ENCODE assay signal across 38 cellular contexts in genomic region chr5:180682560-180682959, GRCh38. TPM values are rescaled to one million over a fixed set of nuclear protein-coding genes. Genes with fewer than 3 reads are reported as not detected.
"Had no signal": no experiment of that assay in that cellular context is flagged by ENCODE, and none has a peak within 500 bp of the region (broad histone marks: within the 10 kb centered on the region; RNA-seq: fewer than 3 reads in every experiment).

No MANE protein-coding gene starts in this region.

- DNase-seq: activated CD4-positive, alpha-beta T cell treated with anti-CD3 and anti-CD28 coated beads for 1 hour; activated CD4-positive, alpha-beta T cell treated with anti-CD3 and anti-CD28 coated beads, Interleukin-2, amount 10 ng/mL, durations not matched to agents 24 days and 14 days; activated CD4-positive, alpha-beta T cell treated with anti-CD3 and anti-CD28 coated beads, Interleukin-2, amount 50 U/mL, for 4 hours; activated CD4-positive, CD25-positive, alpha-beta regulatory T cell; activated CD8-positive, alpha-beta T cell treated with anti-CD3 and anti-CD28 coated beads for 36 hours; activated effector memory CD4-positive, alpha-beta T cell treated with anti-CD3 and anti-CD28 coated beads, Interleukin-2, amount 50 U/mL, for 16 hours; activated naive CD4-positive, alpha-beta T cell; activated naive CD4-positive, alpha-beta T cell treated with anti-CD3 and anti-CD28 coated beads, Interleukin-2, amount 50 U/mL, for 16 hours; activated naive CD8-positive, alpha-beta T cell treated with anti-CD3 and anti-CD28 coated beads, Interleukin-2, amount 10 ng/mL, durations not matched to agents 7 days and 5 days; activated T-cell treated with anti-CD3 and anti-CD28 coated beads, Interleukin-2, amount 50 U/mL, for 1 hour; activated T-cell treated with anti-CD3 and anti-CD28 coated beads, Interleukin-2, amount 50 U/mL, for 72 hours; adrenal gland; body of pancreas; Kasumi-1; MG63; NCI-H1048; NCI-H1105 treated with DMSO at 0.1 percent for 48 hours; NCI-H1436; NCI-H1694; NCI-H1930; NCI-H2081 treated with DMSO at 0.1 percent for 48 hours; NCI-H226; NCI-H524 treated with DMSO at 0.1 percent for 48 hours; Peyer's patch; RPMI8226; SHP77 treated with DMSO at 0.1 percent for 48 hours; SK-N-SH; T1000; WERI-Rb-1 had no signal

- H3K36me3 ChIP-seq: adrenal gland, breast epithelium, MG63, Peyer's patch, SJSA1, WERI-Rb-1 had no signal

- H3K4me1 ChIP-seq: adrenal gland, body of pancreas, breast epithelium, Peyer's patch, SJSA1 had no signal

- H3K4me3 Mint-ChIP-seq: activated CD4-positive, alpha-beta T cell treated with anti-CD3 and anti-CD28 coated beads, Interleukin-2, amount 10 ng/mL, durations not matched to agents 24 days and 14 days; activated CD8-positive, alpha-beta T cell treated with anti-CD3 and anti-CD28 coated beads for 36 hours; activated naive CD8-positive, alpha-beta T cell treated with anti-CD3 and anti-CD28 coated beads, Interleukin-2, amount 10 ng/mL, durations not matched to agents 7 days and 5 days; activated T-cell treated with anti-CD3 and anti-CD28 coated beads, Interleukin-2, amount 50 U/mL, for 72 hours; activated T-helper 17 cell treated with anti-CD3 and anti-CD28 coated beads, Interleukin-2, amount 50 U/mL, for 72 hours had no signal

- H3K9me3 ChIP-seq: adrenal gland, body of pancreas, Peyer's patch, SK-N-SH had no signal

- H3K9me3 Mint-ChIP-seq: activated CD4-positive, alpha-beta T cell treated with anti-CD3 and anti-CD28 coated beads, Interleukin-2, amount 10 ng/mL, durations not matched to agents 24 days and 14 days; activated CD8-positive, alpha-beta T cell treated with anti-CD3 and anti-CD28 coated beads for 36 hours; activated naive CD8-positive, alpha-beta T cell treated with anti-CD3 and anti-CD28 coated beads, Interleukin-2, amount 10 ng/mL, durations not matched to agents 7 days and 5 days; activated T-cell treated with anti-CD3 and anti-CD28 coated beads, Interleukin-2, amount 50 U/mL, for 72 hours; activated T-helper 17 cell treated with anti-CD3 and anti-CD28 coated beads, Interleukin-2, amount 50 U/mL, for 72 hours had no signal

- H3K27me3 Mint-ChIP-seq: activated CD8-positive, alpha-beta T cell treated with anti-CD3 and anti-CD28 coated beads for 36 hours had no signal

- ATAC-seq: activated CD8-positive, alpha-beta T cell treated with anti-CD3 and anti-CD28 coated beads for 36 hours; activated T-cell treated with anti-CD3 and anti-CD28 coated beads, Interleukin-2, amount 50 U/mL, for 72 hours; activated T-helper 17 cell treated with anti-CD3 and anti-CD28 coated beads, Interleukin-2, amount 50 U/mL, for 72 hours; body of pancreas; K562 had no signal

- H3K4me1 Mint-ChIP-seq: activated CD4-positive, alpha-beta T cell treated with anti-CD3 and anti-CD28 coated beads, Interleukin-2, amount 10 ng/mL, durations not matched to agents 24 days and 14 days; activated T-helper 17 cell treated with anti-CD3 and anti-CD28 coated beads, Interleukin-2, amount 50 U/mL, for 72 hours had no signal

- H3K4me3 ChIP-seq: adrenal gland, body of pancreas, breast epithelium, K562, MG63, Peyer's patch, SJSA1 had no signal

- H3K27ac Mint-ChIP-seq: activated CD4-positive, alpha-beta T cell treated with anti-CD3 and anti-CD28 coated beads, Interleukin-2, amount 10 ng/mL, durations not matched to agents 24 days and 14 days; activated CD8-positive, alpha-beta T cell treated with anti-CD3 and anti-CD28 coated beads for 36 hours; activated naive CD8-positive, alpha-beta T cell treated with anti-CD3 and anti-CD28 coated beads, Interleukin-2, amount 10 ng/mL, durations not matched to agents 7 days and 5 days; activated T-cell treated with anti-CD3 and anti-CD28 coated beads, Interleukin-2, amount 50 U/mL, for 72 hours; activated T-helper 17 cell treated with anti-CD3 and anti-CD28 coated beads, Interleukin-2, amount 50 U/mL, for 72 hours had no signal

- H3K27ac ChIP-seq: adrenal gland, body of pancreas, breast epithelium, Peyer's patch, SJSA1, WERI-Rb-1 had no signal

- H3K27me3 ChIP-seq: body of pancreas, Peyer's patch had no signal

RNA-seq across cellular contexts. Expression of gene FLT4, which starts 33.2 kb away (rescaled TPM):
- total RNA-seq: SJSA1 had no signal

RNA-seq across cellular contexts. Expression of gene OR2Y1, which starts 57.3 kb away (rescaled TPM):
- total RNA-seq: activated CD4-positive, alpha-beta T cell treated with anti-CD3 and anti-CD28 coated beads, Interleukin-2, amount 10 ng/mL, durations not matched to agents 24 days and 14 days; activated CD8-positive, alpha-beta memory T cell treated with anti-CD3 and anti-CD28 coated beads for 36 hours; activated CD8-positive, alpha-beta T cell treated with anti-CD3 and anti-CD28 coated beads for 36 hours; activated naive CD8-positive, alpha-beta T cell treated with anti-CD3 and anti-CD28 coated beads, Interleukin-2, amount 10 ng/mL, durations not matched to agents 7 days and 5 days; activated T-cell treated with anti-CD3 and anti-CD28 coated beads, Interleukin-2, amount 50 U/mL, for 72 hours; activated T-helper 17 cell treated with anti-CD3 and anti-CD28 coated beads, Interleukin-2, amount 50 U/mL, for 72 hours; adrenal gland; astrocyte; body of pancreas; breast epithelium; cardiac septum; K562; NCI-H460; Peyer's patch; SJSA1; T-helper 2 cell treated with Interferon-gamma antibody and Interleukin-4, amounts not matched to agents 100 ng/mL and 5 ng/mL, for 36 hours had no signal
- polyA plus RNA-seq: adrenal gland, K562, SK-N-SH had no signal
